21 cellular contexts compared by ENCODE assay signal in the genomic region with DNA sequence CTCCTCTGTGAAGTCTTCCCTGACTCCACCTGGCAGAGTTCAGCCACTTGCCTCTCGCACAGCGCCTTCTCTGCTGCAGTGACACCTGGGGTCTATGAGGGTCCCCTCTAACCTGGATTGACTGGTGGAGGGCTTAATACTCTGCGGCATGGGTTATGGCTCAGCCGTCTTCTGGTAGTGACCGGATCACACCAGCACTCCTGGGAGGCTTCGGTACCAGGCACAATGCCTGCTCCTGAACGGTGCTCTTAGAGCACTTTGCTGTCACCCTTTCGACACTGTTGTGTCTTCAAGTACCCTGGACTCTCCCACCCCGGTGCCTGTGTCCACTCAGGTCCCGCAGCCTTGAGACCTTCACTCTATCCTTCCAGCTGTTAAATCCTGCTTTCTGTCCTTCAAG. TPM values are rescaled to one million over a fixed set of nuclear protein-coding genes. Genes with fewer than 3 reads are reported as not detected.
"Had no signal": no experiment of that assay in that cellular context is flagged by ENCODE, and none has a peak within 500 bp of the region (broad histone marks: within the 10 kb centered on the region; RNA-seq: fewer than 3 reads in every experiment).

No MANE protein-coding gene starts in this region.

- H3K27ac ChIP-seq: SK-N-MC, VCaP had no signal

- H3K4me3 ChIP-seq: MG63, SK-N-MC had no signal

- ATAC-seq: activated CD4-positive, alpha-beta T cell treated with anti-CD3 and anti-CD28 coated beads for 36 hours; activated CD8-positive, alpha-beta T cell treated with anti-CD3 and anti-CD28 coated beads for 36 hours; T-cell had no signal

- DNase-seq: activated CD4-positive, alpha-beta T cell treated with anti-CD3 and anti-CD28 coated beads for 36 hours; activated CD8-positive, alpha-beta T cell treated with anti-CD3 and anti-CD28 coated beads for 36 hours; activated gamma-delta T cell; activated naive CD4-positive, alpha-beta T cell treated with anti-CD3 and anti-CD28 coated beads, Interleukin-2, amount 10 ng/mL, durations not matched to agents 7 days and 5 days; activated naive CD8-positive, alpha-beta T cell treated with anti-CD3 and anti-CD28 coated beads for 36 hours; activated T-cell treated with anti-CD3 and anti-CD28 coated beads, Interleukin-2, amount 50 U/mL, for 24 hours; central memory CD4-positive, alpha-beta T cell; MG63; MV-4-11; NCI-H1092 treated with DMSO at 0.1 percent for 48 hours; NCI-H1417 treated with DMSO at 0.1 percent for 48 hours; NCI-H1694 treated with DMSO at 0.1 percent for 48 hours; NCI-H2029 treated with DMSO at 0.1 percent for 48 hours; NCI-H345; NCI-H510A; NCI-H526 treated with DMSO at 0.1 percent for 48 hours; NCI-H82; T-cell had no signal

RNA-seq across cellular contexts. Expression of a gene that starts 50.0 kb away (rescaled TPM):
- total RNA-seq: activated naive CD8-positive, alpha-beta T cell treated with anti-CD3 and anti-CD28 coated beads for 36 hours; RPMI7951 had no signal
